In genomic region chr11:32333335-32333991, GRCh38 we compare ENCODE assay signal across 8 cellular contexts.
DNase-seq lines count a peak whose midpoint lies in the region; ATAC-seq and FAIRE-seq lines count a peak whose summit lies in the region.

No MANE protein-coding gene starts in this region.

- intact Hi-C loops in left colon (cut with DNase I, micrococcal nuclease): no loop called here

- peak; percentile 32 for DNase-seq in UCSD-AML1 (lab: John Stamatoyannopoulos, UW; ENCODE audit: unreplicated experiment)
- DNase-seq in cortex of kidney (lab: John Stamatoyannopoulos, UW): peak; percentile 10
- peak; percentile 54 to 81 for DNase-seq in left colon
- peak; percentile 6 to 15 for DNase-seq in stimulated activated CD4-positive, alpha-beta T cell treated with anti-CD3 and anti-CD28 coated beads, Interleukin-1b, Interleukin-23, amount 100 ng/mL, for 4 hours (ENCODE audit: low read depth in 2 of 2)
- DNase-seq in H4 (ENCODE audit: low spot score): no peak
- DNase-seq in urothelium cell line (ENCODE audit: low spot score): no peak
- DNase-seq in NK-92 treated with Interleukin-12 subunit alpha and Interleukin-12 subunit beta, amount 100 ng/mL, for 24 hours (lab: John Stamatoyannopoulos, UW): no peak

- ATAC-seq in GM18868 (IDR thresholded peaks at IDR 0.05; ENCODE audit: unreplicated experiment) (peak; percentile 46), left colon (peak; percentile 78)

- no peak for FAIRE-seq in urothelium cell line (lab: Jason Lieb, UNC)

Comparison
In these comparisons a context has a peak if more than half of its experiments do, and no peak if none do; other contexts are left out.
1. DNase-seq: peak in UCSD-AML1 (single experiment), cortex of kidney (single experiment), left colon (2 of 2) and stimulated activated CD4-positive, alpha-beta T cell treated with anti-CD3 and anti-CD28 coated beads, Interleukin-1b, Interleukin-23, amount 100 ng/mL, for 4 hours (2 of 2); none in H4 (single experiment), urothelium cell line (single experiment) and NK-92 treated with Interleukin-12 subunit alpha and Interleukin-12 subunit beta, amount 100 ng/mL, for 24 hours (single experiment).